In genomic region chr14:56117765-56118610, GRCh38 we compare ENCODE assay signal across 8 cellular contexts. TPM values are rescaled to one million over a fixed set of nuclear protein-coding genes. Genes with fewer than 3 reads are reported as not detected.
DNase-seq lines count a peak whose midpoint lies in the region; ATAC-seq and TF ChIP-seq lines count a peak whose summit lies in the region.

A gene with protein sequence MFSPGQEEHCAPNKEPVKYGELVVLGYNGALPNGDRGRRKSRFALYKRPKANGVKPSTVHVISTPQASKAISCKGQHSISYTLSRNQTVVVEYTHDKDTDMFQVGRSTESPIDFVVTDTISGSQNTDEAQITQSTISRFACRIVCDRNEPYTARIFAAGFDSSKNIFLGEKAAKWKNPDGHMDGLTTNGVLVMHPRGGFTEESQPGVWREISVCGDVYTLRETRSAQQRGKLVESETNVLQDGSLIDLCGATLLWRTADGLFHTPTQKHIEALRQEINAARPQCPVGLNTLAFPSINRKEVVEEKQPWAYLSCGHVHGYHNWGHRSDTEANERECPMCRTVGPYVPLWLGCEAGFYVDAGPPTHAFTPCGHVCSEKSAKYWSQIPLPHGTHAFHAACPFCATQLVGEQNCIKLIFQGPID (plus strand): TSS chr14:56118411. CDS start chr14:56118661, 250 bp downstream.

- intact Hi-C loops in activated CD4-positive, alpha-beta T cell treated with anti-CD3 and anti-CD28 coated beads, Interleukin-2, amount 10 ng/mL, durations not matched to agents 24 days and 14 days (cut with micrococcal nuclease): loop anchor here (2.0 to 10.0 kb wide), 5 partner anchors 55 to 541 kb away; no protein-coding TSS in a partner anchor
- intact Hi-C loops in colonic mucosa (cut with DNase I): loop anchor here (10.0 kb wide), 1 partner anchor 143 kb away; no protein-coding TSS in a partner anchor

- peak; percentile 84 for ATAC-seq in GM18868 (IDR thresholded peaks at IDR 0.05; ENCODE audit: unreplicated experiment)
- peak; percentile 82 for ATAC-seq in HG03135 (IDR thresholded peaks at IDR 0.05; ENCODE audit: unreplicated experiment)

- no peaks in the 10 kb centered on the region for H3K9me3 Mint-ChIP-seq in activated CD4-positive, alpha-beta T cell treated with anti-CD3 and anti-CD28 coated beads, Interleukin-2, amount 10 ng/mL, durations not matched to agents 24 days and 14 days

- peak within 1 kb of the TSS; percentile 78 to 94 for H3K9ac ChIP-seq in colonic mucosa (ENCODE audit: low read depth in 2 of 2, low read length in 2 of 2)

- H3K27me3 ChIP-seq in colonic mucosa: no peaks in the 10 kb centered on the region

- H3K27ac ChIP-seq in colonic mucosa: peak within 1 kb of the TSS; percentile 80

- H3K4me3 ChIP-seq in colonic mucosa: peak within 1 kb of the TSS; percentile 70

- H3K36me3 ChIP-seq in colonic mucosa: no peaks in the 10 kb centered on the region

- H3K27ac Mint-ChIP-seq in activated CD4-positive, alpha-beta T cell treated with anti-CD3 and anti-CD28 coated beads, Interleukin-2, amount 10 ng/mL, durations not matched to agents 24 days and 14 days: peak within 1 kb of the TSS; percentile 67

- DNase-seq in 8988T: peak; percentile 54
- DNase-seq in NCI-H510A (lab: John Stamatoyannopoulos, UW): peak; percentile 54
- DNase-seq in activated CD4-positive, alpha-beta T cell treated with anti-CD3 and anti-CD28 coated beads, Interleukin-2, amount 10 ng/mL, durations not matched to agents 24 days and 14 days: peak; percentile 94
- DNase-seq in colonic mucosa: peak; percentile 67
- peak; percentile 96 for DNase-seq in left kidney (ENCODE audit: low read depth, low spot score)
- peak; percentile 61 to 62 for DNase-seq in stimulated activated CD4-positive, alpha-beta T cell treated with anti-CD3 and anti-CD28 coated beads, Interleukin-1b, Interleukin-23, amount 100 ng/mL, for 4 hours (ENCODE audit: low read depth in 2 of 2)

- no peak for TF ChIP-seq CTCF in colonic mucosa (IDR thresholded peaks at IDR 0.05)

- peaks cover 2% of the 10 kb centered on the region for H3K36me3 Mint-ChIP-seq in activated CD4-positive, alpha-beta T cell treated with anti-CD3 and anti-CD28 coated beads, Interleukin-2, amount 10 ng/mL, durations not matched to agents 24 days and 14 days (ENCODE audit: low read depth)

- H3K9me3 ChIP-seq in colonic mucosa: no peaks in the 10 kb centered on the region

- no peaks in the 10 kb centered on the region for H3K4me1 ChIP-seq in colonic mucosa

- H3K4me1 Mint-ChIP-seq in activated CD4-positive, alpha-beta T cell treated with anti-CD3 and anti-CD28 coated beads, Interleukin-2, amount 10 ng/mL, durations not matched to agents 24 days and 14 days: peaks cover 31% of the 10 kb centered on the region

- H3K4me3 Mint-ChIP-seq in activated CD4-positive, alpha-beta T cell treated with anti-CD3 and anti-CD28 coated beads, Interleukin-2, amount 10 ng/mL, durations not matched to agents 24 days and 14 days: peak within 1 kb of the TSS; percentile 93

- peaks cover 50% of the 10 kb centered on the region for H3K27me3 Mint-ChIP-seq in activated CD4-positive, alpha-beta T cell treated with anti-CD3 and anti-CD28 coated beads, Interleukin-2, amount 10 ng/mL, durations not matched to agents 24 days and 14 days

RNA-seq across cellular contexts. Expression of the gene that starts here (rescaled TPM):
- total RNA-seq in activated CD4-positive, alpha-beta T cell treated with anti-CD3 and anti-CD28 coated beads, Interleukin-2, amount 10 ng/mL, durations not matched to agents 24 days and 14 days: 2.8 and 3.0 TPM in 2 replicates
- total RNA-seq in colonic mucosa: 10 to 100 TPM in 1 of 2 donors, 1 to 10 TPM in 1; 9.8 to 13.9 TPM

Comparison
In these comparisons a context has a peak if more than half of its experiments do, and no peak if none do; other contexts are left out.
1. Peak in every context shown above with its lines: DNase-seq, ATAC-seq, H3K4me3 ChIP-seq and H3K27ac ChIP-seq.